In the genomic region with DNA sequence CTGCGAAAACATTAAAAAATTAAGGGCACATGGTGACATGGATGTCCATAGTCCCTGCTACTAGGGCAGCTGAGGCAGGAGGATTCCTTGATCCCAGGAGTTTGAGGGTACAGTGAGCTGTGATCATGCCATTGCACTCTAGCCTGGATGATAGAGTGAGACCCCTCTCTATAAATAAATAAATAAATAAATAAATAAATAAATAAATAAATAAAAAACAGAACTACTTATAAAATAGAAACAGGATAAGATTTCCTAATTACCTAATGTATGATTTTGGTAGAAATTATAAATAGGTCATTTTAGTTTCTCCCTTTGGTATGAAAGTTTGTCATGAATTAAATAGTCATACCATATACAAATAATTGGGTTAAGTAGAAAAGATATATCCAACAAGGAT, we compare ENCODE assay signal across 1 cellular context.
TF ChIP-seq lines count a peak whose summit lies in the region.

No MANE protein-coding gene starts in this region.

TF ChIP-seq in HEK293, 187 proteins besides CTCF, POLR2A, EP300 and RAD21 (continued from another document):
- TF ChIP-seq, protein P1, sequence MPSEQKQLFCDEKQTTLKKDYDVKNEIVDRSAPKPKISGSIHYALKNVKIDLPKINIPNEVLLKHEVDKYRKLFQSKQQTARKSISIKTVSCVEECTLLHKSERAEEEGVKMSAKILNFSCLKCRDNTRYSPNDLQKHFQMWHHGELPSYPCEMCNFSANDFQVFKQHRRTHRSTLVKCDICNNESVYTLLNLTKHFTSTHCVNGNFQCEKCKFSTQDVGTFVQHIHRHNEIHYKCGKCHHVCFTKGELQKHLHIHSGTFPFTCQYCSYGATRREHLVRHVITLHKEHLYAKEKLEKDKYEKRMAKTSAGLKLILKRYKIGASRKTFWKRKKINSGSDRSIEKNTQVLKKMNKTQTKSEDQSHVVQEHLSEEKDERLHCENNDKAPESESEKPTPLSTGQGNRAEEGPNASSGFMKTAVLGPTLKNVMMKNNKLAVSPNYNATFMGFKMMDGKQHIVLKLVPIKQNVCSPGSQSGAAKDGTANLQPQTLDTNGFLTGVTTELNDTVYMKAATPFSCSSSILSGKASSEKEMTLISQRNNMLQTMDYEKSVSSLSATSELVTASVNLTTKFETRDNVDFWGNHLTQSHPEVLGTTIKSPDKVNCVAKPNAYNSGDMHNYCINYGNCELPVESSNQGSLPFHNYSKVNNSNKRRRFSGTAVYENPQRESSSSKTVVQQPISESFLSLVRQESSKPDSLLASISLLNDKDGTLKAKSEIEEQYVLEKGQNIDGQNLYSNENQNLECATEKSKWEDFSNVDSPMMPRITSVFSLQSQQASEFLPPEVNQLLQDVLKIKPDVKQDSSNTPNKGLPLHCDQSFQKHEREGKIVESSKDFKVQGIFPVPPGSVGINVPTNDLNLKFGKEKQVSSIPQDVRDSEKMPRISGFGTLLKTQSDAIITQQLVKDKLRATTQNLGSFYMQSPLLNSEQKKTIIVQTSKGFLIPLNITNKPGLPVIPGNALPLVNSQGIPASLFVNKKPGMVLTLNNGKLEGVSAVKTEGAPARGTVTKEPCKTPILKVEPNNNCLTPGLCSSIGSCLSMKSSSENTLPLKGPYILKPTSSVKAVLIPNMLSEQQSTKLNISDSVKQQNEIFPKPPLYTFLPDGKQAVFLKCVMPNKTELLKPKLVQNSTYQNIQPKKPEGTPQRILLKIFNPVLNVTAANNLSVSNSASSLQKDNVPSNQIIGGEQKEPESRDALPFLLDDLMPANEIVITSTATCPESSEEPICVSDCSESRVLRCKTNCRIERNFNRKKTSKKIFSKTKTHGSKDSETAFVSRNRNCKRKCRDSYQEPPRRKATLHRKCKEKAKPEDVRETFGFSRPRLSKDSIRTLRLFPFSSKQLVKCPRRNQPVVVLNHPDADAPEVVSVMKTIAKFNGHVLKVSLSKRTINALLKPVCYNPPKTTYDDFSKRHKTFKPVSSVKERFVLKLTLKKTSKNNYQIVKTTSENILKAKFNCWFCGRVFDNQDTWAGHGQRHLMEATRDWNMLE (tag by site-specific recombination; conservative IDR thresholded peaks at IDR 0.05; ENCODE audit: low read depth) = peak; percentile 52; the same call in 1 of the 2 replicates
- TF ChIP-seq ZNF350 (tag by site-specific recombination; IDR thresholded peaks at IDR 0.05) = no peak
- TF ChIP-seq ZNF132 (tag by site-specific recombination; IDR thresholded peaks at IDR 0.05; ENCODE audit: borderline replicate concordance) = no peak
- TF ChIP-seq ZNF768 (tag by site-specific recombination; IDR thresholded peaks at IDR 0.05) = no peak
- peak; percentile 26; the same call in 1 of the 2 replicates for TF ChIP-seq ZNF623 (tag by site-specific recombination; IDR thresholded peaks at IDR 0.05)
- TF ChIP-seq, protein P2, sequence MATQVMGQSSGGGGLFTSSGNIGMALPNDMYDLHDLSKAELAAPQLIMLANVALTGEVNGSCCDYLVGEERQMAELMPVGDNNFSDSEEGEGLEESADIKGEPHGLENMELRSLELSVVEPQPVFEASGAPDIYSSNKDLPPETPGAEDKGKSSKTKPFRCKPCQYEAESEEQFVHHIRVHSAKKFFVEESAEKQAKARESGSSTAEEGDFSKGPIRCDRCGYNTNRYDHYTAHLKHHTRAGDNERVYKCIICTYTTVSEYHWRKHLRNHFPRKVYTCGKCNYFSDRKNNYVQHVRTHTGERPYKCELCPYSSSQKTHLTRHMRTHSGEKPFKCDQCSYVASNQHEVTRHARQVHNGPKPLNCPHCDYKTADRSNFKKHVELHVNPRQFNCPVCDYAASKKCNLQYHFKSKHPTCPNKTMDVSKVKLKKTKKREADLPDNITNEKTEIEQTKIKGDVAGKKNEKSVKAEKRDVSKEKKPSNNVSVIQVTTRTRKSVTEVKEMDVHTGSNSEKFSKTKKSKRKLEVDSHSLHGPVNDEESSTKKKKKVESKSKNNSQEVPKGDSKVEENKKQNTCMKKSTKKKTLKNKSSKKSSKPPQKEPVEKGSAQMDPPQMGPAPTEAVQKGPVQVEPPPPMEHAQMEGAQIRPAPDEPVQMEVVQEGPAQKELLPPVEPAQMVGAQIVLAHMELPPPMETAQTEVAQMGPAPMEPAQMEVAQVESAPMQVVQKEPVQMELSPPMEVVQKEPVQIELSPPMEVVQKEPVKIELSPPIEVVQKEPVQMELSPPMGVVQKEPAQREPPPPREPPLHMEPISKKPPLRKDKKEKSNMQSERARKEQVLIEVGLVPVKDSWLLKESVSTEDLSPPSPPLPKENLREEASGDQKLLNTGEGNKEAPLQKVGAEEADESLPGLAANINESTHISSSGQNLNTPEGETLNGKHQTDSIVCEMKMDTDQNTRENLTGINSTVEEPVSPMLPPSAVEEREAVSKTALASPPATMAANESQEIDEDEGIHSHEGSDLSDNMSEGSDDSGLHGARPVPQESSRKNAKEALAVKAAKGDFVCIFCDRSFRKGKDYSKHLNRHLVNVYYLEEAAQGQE (tag by site-specific recombination; IDR thresholded peaks at IDR 0.05) = peak; percentile 44; the same call in 1 of the 2 replicates
